ENCODE assay signal across 9 cellular contexts in the genomic region with DNA sequence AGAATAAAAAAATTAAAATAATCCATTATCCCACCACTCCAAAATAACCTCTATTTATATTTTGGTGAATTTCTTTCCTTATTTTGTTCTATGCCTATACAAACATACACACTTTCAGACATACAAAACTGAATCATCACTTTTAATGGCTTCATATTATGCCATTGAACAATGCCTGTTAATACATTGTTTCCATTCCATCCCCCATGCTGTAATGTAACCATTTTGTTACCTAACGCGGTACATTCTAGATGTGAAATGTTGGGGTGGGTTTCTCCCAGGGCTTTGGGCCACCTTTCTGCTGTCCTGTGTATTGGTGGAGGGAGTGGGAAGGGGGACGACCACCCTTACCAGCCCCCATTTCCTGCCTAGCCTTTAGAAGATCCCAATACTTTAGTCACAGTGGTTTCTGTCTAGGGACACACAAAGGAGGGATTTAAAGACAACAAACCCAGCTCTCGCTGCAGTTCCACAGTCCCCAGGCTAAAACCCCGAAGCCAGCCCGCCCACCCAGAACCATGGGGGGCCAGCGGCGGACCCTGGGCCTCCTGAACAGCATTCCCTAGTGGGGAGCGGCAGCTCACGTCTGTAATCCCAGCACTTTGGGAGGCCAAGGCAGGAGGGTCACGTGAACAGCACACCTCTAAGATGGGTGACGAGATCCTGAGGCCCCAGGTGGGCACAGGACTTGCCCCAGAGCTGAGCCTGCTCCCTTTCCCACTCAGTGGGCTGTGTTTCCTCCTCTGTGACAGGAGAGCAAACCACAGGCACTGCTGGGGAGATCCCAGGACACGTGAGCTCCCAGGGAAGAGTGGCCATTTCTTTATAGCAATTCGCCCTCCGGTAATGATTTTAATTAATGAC. TPM values are rescaled to one million over a fixed set of nuclear protein-coding genes. Genes with fewer than 3 reads are reported as not detected.
A peak's percentile ranks its signal among the peaks of the same experiment; 100 is the strongest.
DNase-seq lines count a peak whose midpoint lies in the region; ATAC-seq, FAIRE-seq and TF ChIP-seq lines count a peak whose summit lies in the region.
"Had no signal": no experiment of that assay in that cellular context is flagged by ENCODE, and none has a peak within 500 bp of the region (broad histone marks: within the 10 kb centered on the region; RNA-seq: fewer than 3 reads in every experiment).

No MANE protein-coding gene starts in this region.

- peak overlapping the region; percentile 74 to 79 for H3K4me3 Mint-ChIP-seq in activated T-cell treated with anti-CD3 and anti-CD28 coated beads, Interleukin-2, amount 50 U/mL, for 72 hours
- H3K4me3 Mint-ChIP-seq: activated CD4-positive, alpha-beta T cell treated with anti-CD3 and anti-CD28 coated beads for 36 hours had no signal

- H3K27ac ChIP-seq in adrenal gland (peak overlapping the region; percentile 61 to 94 (median 78)), lower lobe of right lung (peak overlapping the region; percentile 83), thyroid gland (peak overlapping the region; percentile 86 to 95 (median 89))

- 65 to 72% (median 70%) methylated on average over 10 to 15 of the region's 15 CpGs for WGBS in adrenal gland, 4 donors
- WGBS in thyroid gland, 2 donors = 59 to 61% methylated on average over 7 to 15 of the region's 15 CpGs

- H3K4me1 ChIP-seq in adrenal gland (replicated peaks in 1 of 2) = peaks cover 58 to 78% of the 10 kb centered on the region in 2 donors
- peaks cover 93% of the 10 kb centered on the region for H3K4me1 ChIP-seq in lower lobe of right lung
- peaks cover 66 to 89% of the 10 kb centered on the region in 2 donors for H3K4me1 ChIP-seq in thyroid gland

- H3K4me3 ChIP-seq in adrenal gland (no peak overlapping the region), lower lobe of right lung (peak overlapping the region; percentile 3), thyroid gland (replicated peaks in 1 of 3) (no peak overlapping the region)

- H3K27me3 ChIP-seq in adrenal gland (no peaks in the 10 kb centered on the region), lower lobe of right lung (ENCODE audit: low read depth) (no peaks in the 10 kb centered on the region), thyroid gland (no peaks in the 10 kb centered on the region)

- no peak for FAIRE-seq in GM19239 (lab: Jason Lieb, UNC)

- DNase-seq in activated T-cell treated with anti-CD3 and anti-CD28 coated beads, Interleukin-2, amount 50 U/mL, for 72 hours = no peak
- DNase-seq in activated T-cell treated with anti-CD3 and anti-CD28 coated beads for 4 hours = no peak
- no peak for DNase-seq in adrenal gland
- DNase-seq in lower lobe of right lung = no peak
- no peak for DNase-seq in thyroid gland
- no peak for DNase-seq in HuH-7.5 (ENCODE audit: low spot score)
- DNase-seq in AML-193 (lab: John Stamatoyannopoulos, UW) = no peak
- no peak for DNase-seq in GM19239 (ENCODE audit: insufficient read length, low spot score)

- H3K27ac Mint-ChIP-seq in activated T-cell treated with anti-CD3 and anti-CD28 coated beads, Interleukin-2, amount 50 U/mL, for 72 hours = peak overlapping the region; percentile 76

- no peaks in the 10 kb centered on the region for H3K36me3 Mint-ChIP-seq in activated T-cell treated with anti-CD3 and anti-CD28 coated beads, Interleukin-2, amount 50 U/mL, for 72 hours (ENCODE audit: insufficient read depth in 2 of 2)

- TF ChIP-seq POLR2A in adrenal gland (IDR thresholded peaks at IDR 0.05) (no peak), thyroid gland (IDR thresholded peaks at IDR 0.05) (no peak)

- no peak for TF ChIP-seq CTCF in adrenal gland (IDR thresholded peaks at IDR 0.05)
- no peak for TF ChIP-seq CTCF in lower lobe of right lung (IDR thresholded peaks at IDR 0.05)
- TF ChIP-seq CTCF in thyroid gland (IDR thresholded peaks at IDR 0.05) = no peak

- H3K9me3 Mint-ChIP-seq in activated T-cell treated with anti-CD3 and anti-CD28 coated beads, Interleukin-2, amount 50 U/mL, for 72 hours = no peaks in the 10 kb centered on the region

- H3K4me1 Mint-ChIP-seq in activated T-cell treated with anti-CD3 and anti-CD28 coated beads, Interleukin-2, amount 50 U/mL, for 72 hours (ENCODE audit: low read depth) = peaks cover 36% of the 10 kb centered on the region

- H3K27me3 Mint-ChIP-seq in activated T-cell treated with anti-CD3 and anti-CD28 coated beads, Interleukin-2, amount 50 U/mL, for 72 hours (ENCODE audit: low read depth) = no peaks in the 10 kb centered on the region
- H3K27me3 Mint-ChIP-seq: activated CD4-positive, alpha-beta T cell treated with anti-CD3 and anti-CD28 coated beads for 36 hours had no signal

- H3K36me3 ChIP-seq in adrenal gland (replicated peaks in 1 of 2) = peaks cover 0 to 6% of the 10 kb centered on the region in 2 donors
- H3K36me3 ChIP-seq in lower lobe of right lung = peaks cover 15% of the 10 kb centered on the region
- H3K36me3 ChIP-seq in thyroid gland = peaks cover 2 to 10% of the 10 kb centered on the region in 2 donors

- intact Hi-C loops in adrenal gland (cut with DNase I) (no loop called here), lower lobe of right lung (cut with DNase I) (no loop called here), thyroid gland (cut with DNase I) (no loop called here)

- H3K9me3 ChIP-seq in adrenal gland (replicated peaks in 1 of 3) (no peaks in the 10 kb centered on the region), lower lobe of right lung (no peaks in the 10 kb centered on the region), thyroid gland (no peaks in the 10 kb centered on the region)

- no peak for ATAC-seq in activated T-cell treated with anti-CD3 and anti-CD28 coated beads, Interleukin-2, amount 50 U/mL, for 72 hours (replicated peaks in 1 of 2)
- ATAC-seq in lower lobe of right lung = peak in 1 of 2 donors; percentile 5

RNA-seq across cellular contexts. Expression of a gene that starts 56.9 kb away (rescaled TPM):
- 10 to 100 TPM; 14.5 to 26.6 TPM for total RNA-seq in activated T-cell treated with anti-CD3 and anti-CD28 coated beads, Interleukin-2, amount 50 U/mL, for 72 hours
- total RNA-seq in adrenal gland = 100 to 1,000 TPM in 1 of 8 donors, 10 to 100 TPM in 7; 36.1 to 169 (median 69.5) TPM
- polyA plus RNA-seq in adrenal gland = 10 to 100 TPM; 29.4 to 61.6 (median 29.7) TPM
- 88.6 TPM for total RNA-seq in lower lobe of right lung
- 100 to 1,000 TPM in 2 of 4 donors, 10 to 100 TPM in 2; 23.8 to 139 (median 106) TPM for total RNA-seq in thyroid gland
